ENCODE assay signal across 25 cellular contexts in the genomic region with DNA sequence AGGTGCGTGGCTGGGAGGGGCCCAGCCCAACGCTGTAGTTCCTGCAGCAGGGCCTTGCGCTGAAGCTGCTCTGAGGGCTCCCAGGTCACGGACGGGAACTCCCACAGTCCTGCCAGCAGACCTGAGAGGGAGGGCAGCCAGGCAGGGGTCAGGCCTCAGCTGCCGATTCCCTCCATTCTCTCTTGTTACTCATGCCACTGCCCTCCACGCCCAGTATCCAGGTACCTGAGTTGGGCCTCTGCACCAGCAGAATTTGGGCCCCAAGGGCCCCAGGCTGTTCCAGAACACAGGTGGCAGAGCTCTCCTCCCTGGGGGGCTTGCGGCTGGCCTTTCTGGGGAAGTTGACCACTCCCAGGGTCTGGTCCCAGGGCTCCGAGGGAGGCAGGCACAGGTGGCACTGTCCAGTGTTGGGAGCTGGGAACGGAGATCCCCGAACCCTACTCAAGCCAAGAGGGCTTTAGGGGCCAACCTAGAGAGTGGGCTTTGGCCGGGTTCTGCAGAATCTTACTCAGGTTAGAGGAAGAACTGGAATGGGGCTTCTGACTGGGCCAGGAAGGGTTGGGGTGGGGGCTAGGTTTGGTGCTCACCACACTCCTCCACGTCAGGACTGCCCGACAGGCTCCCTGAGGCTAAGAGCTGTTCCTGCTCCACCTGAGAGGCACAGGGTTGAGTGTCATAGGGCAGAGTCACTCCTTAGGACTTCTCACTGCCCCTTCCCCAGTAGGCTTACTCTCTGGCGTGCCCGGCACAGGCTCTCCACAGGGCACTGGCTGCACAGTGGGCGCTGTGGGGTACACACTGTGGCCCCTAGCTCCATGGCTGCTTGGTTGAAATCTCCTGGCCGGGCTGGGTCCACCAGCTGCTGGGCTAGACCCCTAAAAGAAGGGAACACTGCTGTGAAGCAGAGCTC. TPM values are rescaled to one million over a fixed set of nuclear protein-coding genes. Genes with fewer than 3 reads are reported as not detected.
"Had no signal": no experiment of that assay in that cellular context is flagged by ENCODE, and none has a peak within 500 bp of the region (broad histone marks: within the 10 kb centered on the region; RNA-seq: fewer than 3 reads in every experiment).

No MANE protein-coding gene starts in this region.

- H3K4me2 ChIP-seq: KMS-11, SK-N-SH had no signal

- H3K27ac ChIP-seq: KMS-11 had no signal

- DNase-seq: IMR-90, Kasumi-1, MM.1S, MV-4-11, NCI-H1048, NCI-H1105 treated with DMSO at 0.1 percent for 48 hours, NCI-H1417 treated with DMSO at 0.1 percent for 48 hours, NCI-H146, NCI-H187, NCI-H2081 treated with DMSO at 0.1 percent for 48 hours, NCI-H2171 treated with DMSO at 0.1 percent for 48 hours, NCI-H345, NCI-H446 treated with DMSO at 0.1 percent for 48 hours, NCI-H524 treated with DMSO at 0.1 percent for 48 hours, NCI-H69, NCI-H774, SHP77, SK-N-SH, SW 1271, T-cell had no signal

- H3K9ac ChIP-seq: KMS-11, SK-N-SH had no signal

- H3K9me3 ChIP-seq: SK-N-SH had no signal

RNA-seq across cellular contexts. Expression of a gene that starts 5.0 kb away (rescaled TPM):
- total RNA-seq: HepG2, HT1080, M059J, SK-MEL-5 had no signal
- polyA plus RNA-seq: HepG2 had no signal
